16 cellular contexts compared by ENCODE assay signal in genomic region chr4:114423582-114423981, GRCh38.
DNase-seq lines count a peak whose midpoint lies in the region; ATAC-seq and TF ChIP-seq lines count a peak whose summit lies in the region.
"Had no signal": no experiment of that assay in that cellular context is flagged by ENCODE, and none has a peak within 500 bp of the region (broad histone marks: within the 10 kb centered on the region; RNA-seq: fewer than 3 reads in every experiment).

No MANE protein-coding gene starts in this region.

- no peak for TF ChIP-seq EP300 in SK-N-SH (IDR thresholded peaks at IDR 0.05; ENCODE audit: borderline replicate concordance in 1 of 2, low read depth in 1 of 2, low read length in 1 of 2)

- no peak overlapping the region for H2AFZ ChIP-seq in SK-N-SH (ENCODE audit: low read depth)

- no peak overlapping the region for H3K9ac ChIP-seq in SK-N-SH

- no peak for TF ChIP-seq RAD21 in SK-N-SH (IDR thresholded peaks at IDR 0.05; ENCODE audit: low read length)

- no peak for TF ChIP-seq CTCF in SK-N-SH (IDR thresholded peaks at IDR 0.05)

- H3K9me3 ChIP-seq in SK-N-SH, result no peaks in the 10 kb centered on the region
- H3K9me3 ChIP-seq: esophagus squamous epithelium, psoas muscle had no signal

- H3K79me2 ChIP-seq in SK-N-SH (ENCODE audit: insufficient read depth), result no peaks in the 10 kb centered on the region

- CTCF ChIA-PET in SK-N-SH (lab: Yijun Ruan, JAX), result no interaction called here

- H3K27ac ChIP-seq in SK-N-SH (ENCODE audit: low read depth in 2 of 2, low read length in 1 of 2), result no peak overlapping the region
- H3K27ac ChIP-seq: esophagus squamous epithelium, psoas muscle, stomach had no signal

- WGBS in SK-N-SH (ENCODE audit: low lambda C conversion rate), result 45% methylated on average over 3 of the region's 3 CpGs

- no peaks in the 10 kb centered on the region for H3K9me2 ChIP-seq in SK-N-SH

- peak; percentile 68 for ATAC-seq in GM18511 (IDR thresholded peaks at IDR 0.05; ENCODE audit: unreplicated experiment)
- peak; percentile 88 for ATAC-seq in GM21360 (IDR thresholded peaks at IDR 0.05; ENCODE audit: unreplicated experiment)
- peak; percentile 99 for ATAC-seq in HG02938 (IDR thresholded peaks at IDR 0.05; ENCODE audit: unreplicated experiment)
- ATAC-seq in HG03520 (IDR thresholded peaks at IDR 0.05; ENCODE audit: unreplicated experiment), result peak; percentile 100
- ATAC-seq: activated CD8-positive, alpha-beta T cell treated with anti-CD3 and anti-CD28 coated beads for 36 hours; psoas muscle had no signal

- no peaks in the 10 kb centered on the region for H4K20me1 ChIP-seq in SK-N-SH (ENCODE audit: insufficient read depth)

- DNase-seq in germinal center (ENCODE audit: low spot score) (no peak), SK-N-SH (no peak), NCI-H146 treated with DMSO at 0.1 percent for 48 hours (lab: John Stamatoyannopoulos, UW; ENCODE audit: unreplicated experiment) (no peak), amniotic stem cell (lab: John Stamatoyannopoulos, UW) (no peak)
- DNase-seq: activated CD8-positive, alpha-beta T cell treated with anti-CD3 and anti-CD28 coated beads for 36 hours; activated naive CD4-positive, alpha-beta T cell treated with anti-CD3 and anti-CD28 coated beads, Interleukin-2, amount 10 ng/mL, durations not matched to agents 7 days and 5 days; cerebellar nuclear complex; esophagus squamous epithelium; KG1; psoas muscle; stimulated activated CD4-positive, alpha-beta T cell treated with anti-CD3 and anti-CD28 coated beads, Interleukin-4, amount 100 ng/mL, for 1 hour; stomach had no signal

- H3K27me3 ChIP-seq in SK-N-SH (ENCODE audit: insufficient read depth), result peaks cover 4% of the 10 kb centered on the region; the same call in 1 of the 2 replicates
- H3K27me3 ChIP-seq: esophagus squamous epithelium, stomach had no signal

- H3K36me3 ChIP-seq in SK-N-SH (replicated peaks in 1 of 2; ENCODE audit: control insufficient read depth in 1 of 2, insufficient read depth in 2 of 2, low read length in 1 of 2), result no peaks in the 10 kb centered on the region
- H3K36me3 ChIP-seq: esophagus squamous epithelium, stomach had no signal

- POLR2A ChIA-PET in SK-N-SH (lab: Yijun Ruan, JAX), result no interaction called here

- no peak overlapping the region for H3K4me3 ChIP-seq in SK-N-SH (ENCODE audit: low read depth in 2 of 2, low read length in 1 of 2)
- H3K4me3 ChIP-seq: esophagus squamous epithelium, psoas muscle, stomach had no signal

- no peaks in the 10 kb centered on the region for H3F3A ChIP-seq in SK-N-SH (replicated peaks; ENCODE audit: insufficient read depth)

- no peaks in the 10 kb centered on the region for H3K4me1 ChIP-seq in SK-N-SH (ENCODE audit: control insufficient read depth in 1 of 2, insufficient read depth in 2 of 2, low read depth in 1 of 2, low read length in 1 of 2)
- H3K4me1 ChIP-seq: esophagus squamous epithelium, psoas muscle, stomach had no signal

- H3K4me2 ChIP-seq in SK-N-SH, result no peak overlapping the region

TF ChIP-seq in SK-N-SH, 30 proteins besides CTCF, POLR2A, EP300 and RAD21:
- TF ChIP-seq TAF1 (IDR thresholded peaks at IDR 0.05; ENCODE audit: borderline replicate concordance, low read depth, low read length), result no peak
- no peak for TF ChIP-seq YY1 (IDR thresholded peaks at IDR 0.05; ENCODE audit: low read depth)
- TF ChIP-seq, protein P1, sequence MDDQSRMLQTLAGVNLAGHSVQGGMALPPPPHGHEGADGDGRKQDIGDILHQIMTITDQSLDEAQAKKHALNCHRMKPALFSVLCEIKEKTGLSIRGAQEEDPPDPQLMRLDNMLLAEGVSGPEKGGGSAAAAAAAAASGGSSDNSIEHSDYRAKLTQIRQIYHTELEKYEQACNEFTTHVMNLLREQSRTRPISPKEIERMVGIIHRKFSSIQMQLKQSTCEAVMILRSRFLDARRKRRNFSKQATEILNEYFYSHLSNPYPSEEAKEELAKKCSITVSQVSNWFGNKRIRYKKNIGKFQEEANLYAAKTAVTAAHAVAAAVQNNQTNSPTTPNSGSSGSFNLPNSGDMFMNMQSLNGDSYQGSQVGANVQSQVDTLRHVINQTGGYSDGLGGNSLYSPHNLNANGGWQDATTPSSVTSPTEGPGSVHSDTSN (IDR thresholded peaks at IDR 0.05), result no peak
- TF ChIP-seq, protein P2, sequence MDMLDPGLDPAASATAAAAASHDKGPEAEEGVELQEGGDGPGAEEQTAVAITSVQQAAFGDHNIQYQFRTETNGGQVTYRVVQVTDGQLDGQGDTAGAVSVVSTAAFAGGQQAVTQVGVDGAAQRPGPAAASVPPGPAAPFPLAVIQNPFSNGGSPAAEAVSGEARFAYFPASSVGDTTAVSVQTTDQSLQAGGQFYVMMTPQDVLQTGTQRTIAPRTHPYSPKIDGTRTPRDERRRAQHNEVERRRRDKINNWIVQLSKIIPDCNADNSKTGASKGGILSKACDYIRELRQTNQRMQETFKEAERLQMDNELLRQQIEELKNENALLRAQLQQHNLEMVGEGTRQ (IDR thresholded peaks at IDR 0.05; ENCODE audit: borderline replicate concordance, low read depth, low read length), result no peak
- TF ChIP-seq ELF1 (IDR thresholded peaks at IDR 0.05), result no peak
